ENCODE assay signal across 8 cellular contexts in the genomic region with DNA sequence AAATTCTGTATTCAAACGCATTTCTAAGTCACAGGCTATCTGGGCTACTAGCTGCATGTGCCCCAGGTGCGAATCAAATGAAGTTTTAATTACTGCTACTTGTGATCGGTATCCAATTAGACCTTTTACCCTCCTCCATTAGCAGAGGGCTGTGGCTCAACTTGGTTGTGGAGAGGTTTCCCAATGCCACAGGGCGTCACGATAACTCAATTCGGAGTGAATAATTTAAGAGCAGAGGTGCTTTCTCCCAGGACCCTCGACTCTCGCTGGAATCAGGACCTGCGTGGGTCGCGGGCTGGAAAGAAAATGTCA. TPM values are rescaled to one million over a fixed set of nuclear protein-coding genes. Genes with fewer than 3 reads are reported as not detected.
DNase-seq lines count a peak whose midpoint lies in the region; ATAC-seq and TF ChIP-seq lines count a peak whose summit lies in the region.

No MANE protein-coding gene starts in this region.

- TF ChIP-seq CTCF in kidney epithelial cell (IDR thresholded peaks at IDR 0.05; ENCODE audit: insufficient read depth, low read length, poor library complexity, severe bottlenecking) (no peak), GM10266 (IDR thresholded peaks at IDR 0.05; ENCODE audit: control insufficient read depth, insufficient read depth, low read depth, missing control alignments) (no peak)

- peak overlapping the region; percentile 83 to 94 (median 87) for H3K9ac ChIP-seq in BLaER1 treated with 17β-estradiol and CSF1 and Interleukin-3, amounts not matched to agents 10 nM and 100 nM
- peak overlapping the region; percentile 92 for H3K9ac ChIP-seq in adipocyte (ENCODE audit: low read length)

- peak overlapping the region; percentile 80 to 96 (median 89) for H3K27ac ChIP-seq in BLaER1 treated with 17β-estradiol and CSF1 and Interleukin-3, amounts not matched to agents 10 nM and 100 nM
- peak overlapping the region; percentile 88 for H3K27ac ChIP-seq in substantia nigra (ENCODE audit: low read depth, low read length, poor library complexity, severe bottlenecking)

- H3K27me3 ChIP-seq in BLaER1 treated with 17β-estradiol and CSF1 and Interleukin-3, amounts not matched to agents 10 nM and 100 nM = no peaks in the 10 kb centered on the region
- H3K27me3 ChIP-seq in adipocyte (replicated peaks; ENCODE audit: control insufficient read depth, insufficient read depth, low read length) (no peaks in the 10 kb centered on the region), kidney epithelial cell (ENCODE audit: control insufficient read depth, insufficient read depth, low read length) (no peaks in the 10 kb centered on the region)

- no peaks in the 10 kb centered on the region; a peak in 1 of 22 replicates for H3K9me3 ChIP-seq in BLaER1 treated with 17β-estradiol and CSF1 and Interleukin-3, amounts not matched to agents 10 nM and 100 nM (replicated peaks in 1 of 11)
- no peaks in the 10 kb centered on the region for H3K9me3 ChIP-seq in adipocyte (ENCODE audit: control insufficient read depth, low read length)

- peak; percentile 31 for ATAC-seq in GM19455 (IDR thresholded peaks at IDR 0.05; ENCODE audit: unreplicated experiment)
- ATAC-seq in HG03469 (IDR thresholded peaks at IDR 0.05; ENCODE audit: unreplicated experiment) = peak; percentile 3

- DNase-seq in adipocyte (ENCODE audit: low read depth) (no peak), kidney epithelial cell (ENCODE audit: low read depth) (no peak), substantia nigra (lab: John Stamatoyannopoulos, UW) (peak in 1 of 49 donors; percentile 57), GM10266 (ENCODE audit: extremely low spot score) (no peak), midbrain (lab: John Stamatoyannopoulos, UW) (no peak)

- peak overlapping the region; percentile 77 to 94 (median 87) for H3K4me2 ChIP-seq in BLaER1 treated with 17β-estradiol and CSF1 and Interleukin-3, amounts not matched to agents 10 nM and 100 nM

- H3K36me3 ChIP-seq in BLaER1 treated with 17β-estradiol and CSF1 and Interleukin-3, amounts not matched to agents 10 nM and 100 nM = peaks cover 0 to 13% (median 10%) of the 10 kb centered on the region in 11 experiments; a peak in 14 of 22 replicates
- H3K36me3 ChIP-seq in adipocyte (ENCODE audit: control insufficient read depth, insufficient read depth, low read length, severe bottlenecking) = peaks cover 14% of the 10 kb centered on the region
- no peaks in the 10 kb centered on the region for H3K36me3 ChIP-seq in kidney epithelial cell (ENCODE audit: control insufficient read depth, insufficient read depth, low read length)

- peaks cover 8 to 29% (median 19%) of the 10 kb centered on the region in 10 experiments for H3K4me1 ChIP-seq in BLaER1 treated with 17β-estradiol and CSF1 and Interleukin-3, amounts not matched to agents 10 nM and 100 nM
- H3K4me1 ChIP-seq in adipocyte (ENCODE audit: control insufficient read depth, insufficient read depth, low read length) = peaks cover 18% of the 10 kb centered on the region

- peak overlapping the region; percentile 62 to 79 (median 68) for H3K4me3 ChIP-seq in BLaER1 treated with 17β-estradiol and CSF1 and Interleukin-3, amounts not matched to agents 10 nM and 100 nM
- H3K4me3 ChIP-seq in adipocyte (ENCODE audit: low read length) (peak overlapping the region; percentile 85), kidney epithelial cell (ENCODE audit: low read depth, low read length) (peak overlapping the region; percentile 68)

- no peaks in the 10 kb centered on the region for H4K20me1 ChIP-seq in BLaER1 treated with 17β-estradiol and CSF1 and Interleukin-3, amounts not matched to agents 10 nM and 100 nM

RNA-seq across cellular contexts. Expression of gene SAYSD1, which starts 0.6 kb away (rescaled TPM):
- total RNA-seq in kidney epithelial cell = 10.5 and 11.3 TPM in 2 replicates
